In the genomic region with DNA sequence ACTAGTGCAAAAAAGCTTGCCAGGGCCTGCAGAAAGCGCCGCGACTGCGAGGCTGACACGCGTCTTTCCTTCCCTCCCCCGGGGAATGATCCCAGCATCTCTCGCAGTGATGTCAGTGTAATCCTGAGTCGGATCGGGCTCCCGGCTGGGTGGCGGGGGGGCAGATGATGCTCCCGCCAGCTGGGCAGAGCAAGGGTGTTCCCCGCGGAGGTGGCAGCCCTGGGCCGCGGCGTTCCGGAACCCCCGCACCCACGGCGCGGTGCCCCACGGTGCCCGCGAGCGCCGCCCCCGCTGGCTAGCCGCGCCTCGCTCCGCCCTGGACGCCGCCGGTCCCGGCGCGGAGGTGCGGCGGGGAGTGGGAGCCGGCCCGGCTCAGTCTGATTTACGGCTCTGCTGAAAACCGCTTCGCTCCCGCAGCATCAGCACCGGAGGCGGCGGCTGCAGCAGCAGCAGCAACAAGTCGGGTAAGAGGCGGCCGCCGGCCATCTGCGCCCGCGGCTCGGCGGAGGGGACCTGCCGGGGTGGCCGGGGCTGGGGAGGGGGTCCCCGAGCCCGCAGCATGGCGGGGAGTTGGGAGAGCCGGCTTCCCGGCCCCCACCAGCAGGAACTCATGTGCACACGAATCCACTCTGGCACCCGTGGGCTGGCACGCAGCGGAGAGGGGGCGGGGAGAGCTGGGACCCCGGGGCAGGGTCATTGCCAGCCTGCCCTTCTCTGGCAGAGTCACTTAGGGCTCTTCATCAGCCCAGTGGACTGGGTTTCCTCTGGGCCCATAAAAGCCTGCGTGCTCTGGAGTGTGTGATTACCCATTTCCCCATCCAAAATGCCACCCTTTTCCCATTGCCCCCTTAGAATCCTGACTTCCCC, we compare ENCODE assay signal across 8 cellular contexts. TPM values are rescaled to one million over a fixed set of nuclear protein-coding genes. Genes with fewer than 3 reads are reported as not detected.
DNase-seq lines count a peak whose midpoint lies in the region; ATAC-seq, FAIRE-seq and TF ChIP-seq lines count a peak whose summit lies in the region.

A gene with protein sequence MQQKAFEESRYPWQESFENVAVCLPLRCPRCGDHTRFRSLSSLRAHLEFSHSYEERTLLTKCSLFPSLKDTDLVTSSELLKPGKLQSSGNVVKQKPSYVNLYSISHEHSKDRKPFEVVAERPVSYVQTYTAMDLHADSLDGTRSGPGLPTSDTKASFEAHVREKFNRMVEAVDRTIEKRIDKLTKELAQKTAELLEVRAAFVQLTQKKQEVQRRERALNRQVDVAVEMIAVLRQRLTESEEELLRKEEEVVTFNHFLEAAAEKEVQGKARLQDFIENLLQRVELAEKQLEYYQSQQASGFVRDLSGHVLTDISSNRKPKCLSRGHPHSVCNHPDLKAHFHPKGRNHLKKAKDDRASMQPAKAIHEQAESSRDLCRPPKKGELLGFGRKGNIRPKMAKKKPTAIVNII (plus strand): TSS at position 375 of the 867 bp plus-strand sequence. CDS start 1,825 bp downstream, outside the sequence.

- no TSS peak for BruUV-seq in PC-9 (replicated peaks; lab: Mats Ljungman, UMichigan)

- H3K27ac ChIP-seq in PC-9 (no peak within 1 kb of the TSS), cardiac muscle cell (no peak within 1 kb of the TSS), pancreas (no peak within 1 kb of the TSS)

- WGBS in pancreas, 2 donors: 1 to 2% methylated on average over 56 to 73 of the region's 73 CpGs

- peak within 1 kb of the TSS; percentile 92 for H3K4me2 ChIP-seq in PC-9

- peak within 1 kb of the TSS; percentile 76 for H2AFZ ChIP-seq in PC-9

- H3K4me1 ChIP-seq in PC-9 (replicated peaks; ENCODE audit: insufficient read depth): peaks cover 5% of the 10 kb centered on the region
- H3K4me1 ChIP-seq in cardiac muscle cell (ENCODE audit: low read depth): no peaks in the 10 kb centered on the region
- H3K4me1 ChIP-seq in pancreas: no peaks in the 10 kb centered on the region

- ATAC-seq in GM19023 (IDR thresholded peaks at IDR 0.05; ENCODE audit: unreplicated experiment) (peak; percentile 48), pancreas (peak; percentile 66 to 87 (median 76)), HG03095 (IDR thresholded peaks at IDR 0.05; ENCODE audit: unreplicated experiment) (no peak), HG02610 (IDR thresholded peaks at IDR 0.05; ENCODE audit: unreplicated experiment) (no peak)

- POLR2A ChIA-PET in PC-9 (lab: Charles Lee; ENCODE audit: unreplicated experiment): no interaction called here

- CTCF ChIA-PET in PC-9 (lab: Charles Lee): interaction anchor here (0.6 kb wide), 2 partner anchors 445 to 668 kb away, joined by 3 to 4 read pairs; no protein-coding TSS in a partner anchor

- H3K36me3 Mint-ChIP-seq in activated naive CD4-positive, alpha-beta T cell treated with anti-CD3 and anti-CD28 coated beads, Interleukin-2, amount 50 U/mL, for 24 hours: no peaks in the 10 kb centered on the region

- H3K4me3 ChIP-seq in PC-9: peak within 1 kb of the TSS; percentile 61
- H3K4me3 ChIP-seq in cardiac muscle cell: peak within 1 kb of the TSS; percentile 27
- peak within 1 kb of the TSS in 3 of 4 donors; percentile 23 to 50 (median 37) for H3K4me3 ChIP-seq in pancreas

- H3K9me2 ChIP-seq in PC-9 (ENCODE audit: insufficient read depth): no peaks in the 10 kb centered on the region

- TF ChIP-seq CTCF in PC-9 (conservative IDR thresholded peaks at IDR 0.05) (no peak), cardiac muscle cell (IDR thresholded peaks at IDR 0.05; ENCODE audit: low read depth, low read length) (no peak), pancreas (IDR thresholded peaks at IDR 0.05) (no peak)

- H3K36me3 ChIP-seq in PC-9 (ENCODE audit: low read depth) (no peaks in the 10 kb centered on the region), cardiac muscle cell (no peaks in the 10 kb centered on the region), pancreas (no peaks in the 10 kb centered on the region)

- peaks cover 10% of the 10 kb centered on the region for H3K4me1 Mint-ChIP-seq in activated naive CD4-positive, alpha-beta T cell treated with anti-CD3 and anti-CD28 coated beads, Interleukin-2, amount 50 U/mL, for 24 hours

- DNase-seq in PC-9 (peak in 1 of 2 experiments; percentile 27), cardiac muscle cell (ENCODE audit: low read depth in 1 of 2, low spot score in 1 of 2) (peak; percentile 54 to 67), pancreas (peak in 2 of 6 donors; percentile 68 to 76), GM19240 (ENCODE audit: insufficient read length, low spot score) (no peak)

- intact Hi-C loops in PC-9 (cut with micrococcal nuclease; ENCODE audit: unreplicated experiment): no loop called here
- intact Hi-C loops in pancreas (cut with DNase I): no loop called here

- no peak for FAIRE-seq in pancreas (lab: Jason Lieb, UNC)

- H3K4me3 Mint-ChIP-seq in activated naive CD4-positive, alpha-beta T cell treated with anti-CD3 and anti-CD28 coated beads, Interleukin-2, amount 50 U/mL, for 24 hours: peak within 1 kb of the TSS; percentile 85

- H3K79me2 ChIP-seq in PC-9 (ENCODE audit: low read depth): no peaks in the 10 kb centered on the region

- no peak within 1 kb of the TSS for H3K27ac Mint-ChIP-seq in activated naive CD4-positive, alpha-beta T cell treated with anti-CD3 and anti-CD28 coated beads, Interleukin-2, amount 50 U/mL, for 24 hours

- 0 out of 2 replicates have a peak, but pooled peaks cover 4% of the 10 kb centered on the region for H3K27me3 ChIP-seq in PC-9 (ENCODE audit: insufficient read depth, low read depth)
- peaks cover 54% of the 10 kb centered on the region for H3K27me3 ChIP-seq in cardiac muscle cell
- no peaks in the 10 kb centered on the region for H3K27me3 ChIP-seq in pancreas

- H3K9me3 ChIP-seq in PC-9 (ENCODE audit: insufficient read depth, low read depth): no peaks in the 10 kb centered on the region
- no peaks in the 10 kb centered on the region for H3K9me3 ChIP-seq in cardiac muscle cell (ENCODE audit: low read depth)
- no peaks in the 10 kb centered on the region for H3K9me3 ChIP-seq in pancreas

- H3F3A ChIP-seq in PC-9 (ENCODE audit: insufficient read depth, low read depth): peaks cover 6% of the 10 kb centered on the region; the same call in 1 of the 2 replicates

- peaks cover 11% of the 10 kb centered on the region for H3K27me3 Mint-ChIP-seq in activated naive CD4-positive, alpha-beta T cell treated with anti-CD3 and anti-CD28 coated beads, Interleukin-2, amount 50 U/mL, for 24 hours

- H4K20me1 ChIP-seq in PC-9 (ENCODE audit: insufficient read depth): no peaks in the 10 kb centered on the region

- no peaks in the 10 kb centered on the region for H3K9me3 Mint-ChIP-seq in activated naive CD4-positive, alpha-beta T cell treated with anti-CD3 and anti-CD28 coated beads, Interleukin-2, amount 50 U/mL, for 24 hours

RNA-seq across cellular contexts. Expression of the gene that starts here (rescaled TPM):
- total RNA-seq in PC-9 (2021) (1.3 and 1.8 TPM in 2 replicates), cardiac muscle cell (0.07 TPM in 1 of 2 replicates, not detected in the other), pancreas (under 1 TPM; 0.08 to 0.89 (median 0.20) TPM)
- polyA plus RNA-seq in cardiac muscle cell (not detected in 2 replicates), pancreas (1 to 10 TPM in 1 of 2 donors, under 1 TPM in 1; 0.53 to 1.6 TPM)

Comparison
In these comparisons a context has a peak if more than half of its experiments do, and no peak if none do; other contexts are left out.
1. Peak in DNase-seq and H3K4me3 ChIP-seq in cardiac muscle cell; RNA of the gene not detected or under 1 TPM.
2. ATAC-seq: peak in GM19023 (single experiment) and pancreas (4 of 4); none in HG03095 (single experiment) and HG02610 (single experiment).
3. Peak in every context shown above with its lines, with median percentiles within 50 percentile points of each other: H3K4me3 ChIP-seq.